Comparison of ENCODE assay signal across 30 cellular contexts in the genomic region with DNA sequence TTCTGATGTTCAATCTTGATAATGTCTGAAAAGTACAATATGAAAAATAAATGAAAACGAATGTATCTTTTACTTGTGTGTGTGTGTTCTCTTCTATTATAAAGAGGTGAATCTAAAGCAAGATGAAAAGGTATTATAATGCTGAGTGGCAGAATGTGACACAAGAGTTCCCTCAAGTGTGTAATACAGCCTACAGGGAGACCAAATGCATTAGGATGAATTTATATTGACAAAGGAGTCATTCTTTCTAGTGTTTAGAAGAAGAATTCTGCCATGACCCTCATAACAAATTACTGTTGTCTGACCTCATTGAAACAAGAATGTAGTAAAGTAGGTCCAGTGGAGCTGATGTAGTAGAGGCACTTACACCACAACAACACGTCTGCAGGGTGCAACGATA.
"Had no signal": no experiment of that assay in that cellular context is flagged by ENCODE, and none has a peak within 500 bp of the region (broad histone marks: within the 10 kb centered on the region; RNA-seq: fewer than 3 reads in every experiment).

No MANE protein-coding gene starts in this region.

- DNase-seq: activated CD4-positive, alpha-beta T cell treated with anti-CD3 and anti-CD28 coated beads for 4 hours; activated CD4-positive, alpha-beta T cell treated with anti-CD3 and anti-CD28 coated beads, Interleukin-2, amount 50 U/mL, for 4 hours; activated effector memory CD4-positive, alpha-beta T cell treated with Interleukin-2 at 50 U/mL for 16 hours; activated naive CD4-positive, alpha-beta T cell treated with Interleukin-2 at 50 U/mL for 16 hours; activated naive CD8-positive, alpha-beta T cell treated with anti-CD3 and anti-CD28 coated beads for 36 hours; adrenal gland; aorta; body of pancreas; cerebellar nuclear complex; colonic mucosa; effector CD8-positive, alpha-beta T cell; esophagus squamous epithelium; foreskin melanocyte; left lung; lower lobe of right lung; mesenchymal stem cell; naive thymus-derived CD8-positive, alpha-beta T cell; stimulated activated CD4-positive, alpha-beta T cell treated with anti-CD3 and anti-CD28 coated beads, Interleukin-12 subunit alpha, Interleukin-12 subunit beta, amount 100 ng/mL, for 4 hours; stimulated activated CD4-positive, alpha-beta T cell treated with anti-CD3 and anti-CD28 coated beads, Interleukin-4, amount 100 ng/mL, for 1 hour; stimulated activated naive CD8-positive, alpha-beta T cell treated with anti-CD3 and anti-CD28 coated beads, Interleukin-15, Interleukin-2, amounts not matched to agents 100 U/mL and 50 U/mL, for 24 hours; uterus had no signal

- H3K36me3 Mint-ChIP-seq: activated naive CD8-positive, alpha-beta T cell treated with anti-CD3 and anti-CD28 coated beads for 36 hours; naive thymus-derived CD8-positive, alpha-beta T cell had no signal

- H3K27me3 Mint-ChIP-seq: activated naive CD8-positive, alpha-beta T cell treated with anti-CD3 and anti-CD28 coated beads for 36 hours; naive thymus-derived CD8-positive, alpha-beta T cell had no signal

- H3K4me3 ChIP-seq: adrenal gland, body of pancreas, cardiac muscle cell, colonic mucosa, esophagus squamous epithelium, left lung, lower lobe of right lung, skin epidermis, thoracic aorta, uterus had no signal

- H3K27ac ChIP-seq: adrenal gland, body of pancreas, cardiac muscle cell, colonic mucosa, epithelial cell of prostate, esophagus squamous epithelium, left lung, lower lobe of right lung, skin epidermis, thoracic aorta, uterus, VCaP had no signal

- H3K4me3 Mint-ChIP-seq: activated naive CD8-positive, alpha-beta T cell treated with anti-CD3 and anti-CD28 coated beads for 36 hours; naive thymus-derived CD8-positive, alpha-beta T cell had no signal

- H3K27me3 ChIP-seq: adrenal gland, body of pancreas, cardiac muscle cell, colonic mucosa, esophagus squamous epithelium, left lung, uterus had no signal

- H3K4me1 Mint-ChIP-seq: activated naive CD8-positive, alpha-beta T cell treated with anti-CD3 and anti-CD28 coated beads for 36 hours; naive thymus-derived CD8-positive, alpha-beta T cell had no signal

- H3K36me3 ChIP-seq: adrenal gland, cardiac muscle cell, colonic mucosa, esophagus squamous epithelium, left lung, lower lobe of right lung, thoracic aorta, uterus had no signal

- H3K4me1 ChIP-seq: adrenal gland, body of pancreas, colonic mucosa, esophagus squamous epithelium, left lung, lower lobe of right lung, uterus had no signal

- H3K9me3 ChIP-seq: adrenal gland, body of pancreas, colonic mucosa, lower lobe of right lung, thoracic aorta, uterus had no signal

- ATAC-seq: body of pancreas; left lung; lower lobe of right lung; naive thymus-derived CD8-positive, alpha-beta T cell; sciatic nerve; stimulated activated naive CD8-positive, alpha-beta T cell treated with anti-CD3 and anti-CD28 coated beads, Interleukin-15, Interleukin-2, amounts not matched to agents 100 U/mL and 50 U/mL, for 24 hours had no signal

- H3K27ac Mint-ChIP-seq: activated naive CD8-positive, alpha-beta T cell treated with anti-CD3 and anti-CD28 coated beads for 36 hours; naive thymus-derived CD8-positive, alpha-beta T cell had no signal

- FAIRE-seq: endometrium, islet of Langerhans, TTC549 had no signal
